Comparison of ENCODE assay signal across 1 cellular context in the genomic region with DNA sequence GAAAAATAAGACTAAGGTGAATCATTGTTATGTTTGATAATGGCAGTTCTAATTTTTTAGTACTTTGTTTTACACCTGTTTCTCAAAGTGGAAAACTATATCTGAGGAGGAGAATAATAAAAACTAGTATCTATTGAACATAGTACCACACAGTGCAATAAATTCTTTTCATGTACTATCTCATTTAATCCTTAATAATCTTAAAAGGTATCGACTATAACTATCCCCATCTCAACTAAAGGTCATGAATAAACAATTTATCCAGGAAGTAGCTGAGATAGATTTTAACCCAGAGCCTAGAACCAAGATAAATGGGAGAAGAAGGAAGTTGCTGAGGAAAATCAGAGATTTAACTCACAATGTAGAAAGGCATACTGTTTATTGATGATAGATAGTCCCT.
TF ChIP-seq lines count a peak whose summit lies in the region.

No MANE protein-coding gene starts in this region.

TF ChIP-seq in endothelial cell of umbilical vein, 7 proteins besides CTCF, POLR2A, EP300 and RAD21:
- TF ChIP-seq, protein P1, sequence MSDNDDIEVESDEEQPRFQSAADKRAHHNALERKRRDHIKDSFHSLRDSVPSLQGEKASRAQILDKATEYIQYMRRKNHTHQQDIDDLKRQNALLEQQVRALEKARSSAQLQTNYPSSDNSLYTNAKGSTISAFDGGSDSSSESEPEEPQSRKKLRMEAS (IDR thresholded peaks at IDR 0.05; ENCODE audit: insufficient read depth, insufficient read length), result no peak
- no peak for TF ChIP-seq MYC (IDR thresholded peaks at IDR 0.05; ENCODE audit: low read depth, low read length)
- TF ChIP-seq FOS (IDR thresholded peaks at IDR 0.05; ENCODE audit: borderline replicate concordance, insufficient read depth, low read length), result no peak
- TF ChIP-seq EZH2 (IDR thresholded peaks at IDR 0.05; ENCODE audit: borderline replicate concordance, low read depth, low read length, severe bottlenecking), result no peak
- TF ChIP-seq POLR2AphosphoS5 (IDR thresholded peaks at IDR 0.05; ENCODE audit: insufficient read depth, low read depth, low read length), result no peak
- TF ChIP-seq GATA2 (IDR thresholded peaks at IDR 0.05; ENCODE audit: insufficient read depth, insufficient read length, low read depth, low read length), result no peak
- no peak for TF ChIP-seq JUN (IDR thresholded peaks at IDR 0.05; ENCODE audit: borderline replicate concordance, insufficient read depth, insufficient read length, low read depth)
